Comparison of ENCODE assay signal across 1 cellular context in the genomic region with DNA sequence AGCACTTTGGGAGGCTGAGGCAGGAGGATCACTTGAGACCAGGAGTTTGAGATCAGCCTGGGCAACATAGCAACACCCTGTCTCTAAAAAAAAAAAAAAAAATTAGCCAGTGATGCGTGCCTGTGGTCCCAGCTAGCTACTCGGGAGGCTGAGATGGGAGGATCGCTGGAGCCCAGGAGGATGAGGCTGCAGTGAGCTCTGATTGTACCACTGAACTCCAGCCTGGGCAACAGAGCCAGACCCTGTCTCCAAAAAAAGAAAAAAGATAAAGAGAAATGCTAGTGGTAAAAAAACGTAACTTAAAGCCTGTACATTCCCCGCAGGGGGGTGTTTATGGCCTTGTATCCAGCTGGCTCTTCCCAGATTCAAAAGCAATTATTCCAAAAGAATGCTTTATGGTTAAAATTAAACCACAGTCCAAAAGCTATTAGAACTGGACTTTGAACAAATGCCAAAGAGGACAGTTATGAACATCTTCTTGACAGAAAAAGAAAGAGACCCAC.
TF ChIP-seq lines count a peak whose summit lies in the region.

No MANE protein-coding gene starts in this region.

TF ChIP-seq in endothelial cell of umbilical vein, 7 proteins besides CTCF, POLR2A, EP300 and RAD21:
- no peak for TF ChIP-seq MAX (IDR thresholded peaks at IDR 0.05; ENCODE audit: insufficient read depth, insufficient read length)
- no peak for TF ChIP-seq FOS (IDR thresholded peaks at IDR 0.05; ENCODE audit: borderline replicate concordance, insufficient read depth, low read length)
- TF ChIP-seq GATA2 (IDR thresholded peaks at IDR 0.05; ENCODE audit: insufficient read depth, insufficient read length, low read depth, low read length) = no peak
- TF ChIP-seq POLR2AphosphoS5 (IDR thresholded peaks at IDR 0.05; ENCODE audit: insufficient read depth, low read depth, low read length) = no peak
- TF ChIP-seq MYC (IDR thresholded peaks at IDR 0.05; ENCODE audit: low read depth, low read length) = no peak
- no peak for TF ChIP-seq JUN (IDR thresholded peaks at IDR 0.05; ENCODE audit: borderline replicate concordance, insufficient read depth, insufficient read length, low read depth)
- no peak for TF ChIP-seq EZH2 (IDR thresholded peaks at IDR 0.05; ENCODE audit: borderline replicate concordance, low read depth, low read length, severe bottlenecking)
